In the genomic region with DNA sequence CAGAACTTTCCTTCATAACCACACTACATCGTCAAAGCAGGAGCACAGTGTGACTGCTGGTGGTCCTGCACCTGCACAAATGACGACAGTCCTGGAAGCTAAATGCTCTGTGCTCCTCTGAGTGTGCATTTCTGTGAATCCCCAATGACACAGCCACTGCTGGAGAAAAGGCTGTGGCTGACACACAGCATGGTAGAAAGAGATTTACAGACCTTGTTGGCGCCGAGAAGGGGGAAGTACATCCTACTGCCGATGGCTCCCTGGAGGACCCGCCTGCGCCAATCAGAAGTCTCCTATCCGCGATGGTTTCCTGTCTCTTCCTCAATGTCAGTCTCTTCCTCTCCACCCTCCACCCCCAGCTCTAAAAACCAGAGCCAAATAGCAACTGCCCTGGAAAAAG, we compare ENCODE assay signal across 12 cellular contexts.
DNase-seq lines count a peak whose midpoint lies in the region; ATAC-seq and TF ChIP-seq lines count a peak whose summit lies in the region.
"Had no signal": no experiment of that assay in that cellular context is flagged by ENCODE, and none has a peak within 500 bp of the region (broad histone marks: within the 10 kb centered on the region; RNA-seq: fewer than 3 reads in every experiment).

No MANE protein-coding gene starts in this region.

- peak overlapping the region in 3 of 11 experiments; percentile 12 to 32 (median 29); a peak in 2 of 22 replicates for H3K9ac ChIP-seq in BLaER1 treated with 17β-estradiol and CSF1 and Interleukin-3, amounts not matched to agents 10 nM and 100 nM

- H4K20me1 ChIP-seq in BLaER1 treated with 17β-estradiol and CSF1 and Interleukin-3, amounts not matched to agents 10 nM and 100 nM = no peaks in the 10 kb centered on the region

- no peak overlapping the region for H3K27ac Mint-ChIP-seq in activated CD8-positive, alpha-beta T cell treated with anti-CD3 and anti-CD28 coated beads for 36 hours
- peak overlapping the region; percentile 24 to 75 (median 66) for H3K27ac Mint-ChIP-seq in naive thymus-derived CD4-positive, alpha-beta T cell
- H3K27ac Mint-ChIP-seq in chondrocyte (ENCODE audit: unreplicated experiment) = no peak overlapping the region

- no peaks in the 10 kb centered on the region for H3K36me3 ChIP-seq in BLaER1 treated with 17β-estradiol and CSF1 and Interleukin-3, amounts not matched to agents 10 nM and 100 nM
- H3K36me3 ChIP-seq in KOPT-K1 (ENCODE audit: insufficient read depth, low read length) = no peaks in the 10 kb centered on the region
- no peaks in the 10 kb centered on the region for H3K36me3 ChIP-seq in naive thymus-derived CD4-positive, alpha-beta T cell (ENCODE audit: control insufficient read depth in 2 of 3, insufficient read depth in 3 of 3, low read length in 3 of 3)
- H3K36me3 ChIP-seq: brain microvascular endothelial cell had no signal

- peak overlapping the region in 7 of 11 experiments; percentile 15 to 52 (median 34); a peak in 10 of 22 replicates for H3K27ac ChIP-seq in BLaER1 treated with 17β-estradiol and CSF1 and Interleukin-3, amounts not matched to agents 10 nM and 100 nM
- H3K27ac ChIP-seq in KOPT-K1 (ENCODE audit: low read depth, low read length, poor library complexity, severe bottlenecking) = peak overlapping the region; percentile 84
- no peak overlapping the region for H3K27ac ChIP-seq in naive thymus-derived CD4-positive, alpha-beta T cell (ENCODE audit: low read depth, low read length)
- H3K27ac ChIP-seq: brain microvascular endothelial cell had no signal

- no peaks in the 10 kb centered on the region for H3K27me3 ChIP-seq in BLaER1 treated with 17β-estradiol and CSF1 and Interleukin-3, amounts not matched to agents 10 nM and 100 nM
- no peaks in the 10 kb centered on the region for H3K27me3 ChIP-seq in naive thymus-derived CD4-positive, alpha-beta T cell (ENCODE audit: control insufficient read depth in 2 of 2, insufficient read depth in 2 of 2, low read length in 2 of 2)
- H3K27me3 ChIP-seq: brain microvascular endothelial cell had no signal

- H3K36me3 Mint-ChIP-seq in activated CD8-positive, alpha-beta T cell treated with anti-CD3 and anti-CD28 coated beads for 36 hours (ENCODE audit: low read depth) = no peaks in the 10 kb centered on the region
- peaks cover 0 to 4% (median 0%) of the 10 kb centered on the region in 5 donors for H3K36me3 Mint-ChIP-seq in naive thymus-derived CD4-positive, alpha-beta T cell
- H3K36me3 Mint-ChIP-seq in chondrocyte (ENCODE audit: low read depth) = peaks cover 2% of the 10 kb centered on the region

- peak overlapping the region in 3 of 10 experiments; percentile 4 to 39 (median 7); a peak in 3 of 20 replicates for H3K4me3 ChIP-seq in BLaER1 treated with 17β-estradiol and CSF1 and Interleukin-3, amounts not matched to agents 10 nM and 100 nM
- peak overlapping the region; percentile 55 for H3K4me3 ChIP-seq in naive thymus-derived CD4-positive, alpha-beta T cell (ENCODE audit: low read length)

- POLR2A ChIA-PET in activated CD8-positive, alpha-beta T cell treated with anti-CD3 and anti-CD28 coated beads for 36 hours (lab: Charles Lee) = no interaction called here
- POLR2A ChIA-PET in naive thymus-derived CD4-positive, alpha-beta T cell (lab: Charles Lee) = interaction anchor here (0.6 to 1.6 kb wide), 3 partner anchors 15 to 30 kb away, joined by 3 to 6 read pairs (median 4); no protein-coding TSS in a partner anchor

- intact Hi-C loops in activated CD8-positive, alpha-beta T cell treated with anti-CD3 and anti-CD28 coated beads for 36 hours (cut with micrococcal nuclease) = no loop called here
- intact Hi-C loops in naive thymus-derived CD4-positive, alpha-beta T cell (cut with micrococcal nuclease) = loop anchor here in 1 of 2 donors (2.0 kb wide), 1 partner anchor 71 kb away; no protein-coding TSS in a partner anchor

- peaks cover 13% of the 10 kb centered on the region for H3K4me1 Mint-ChIP-seq in activated CD8-positive, alpha-beta T cell treated with anti-CD3 and anti-CD28 coated beads for 36 hours (ENCODE audit: low read depth)
- peaks cover 12 to 50% (median 31%) of the 10 kb centered on the region in 7 donors for H3K4me1 Mint-ChIP-seq in naive thymus-derived CD4-positive, alpha-beta T cell
- no peaks in the 10 kb centered on the region for H3K4me1 Mint-ChIP-seq in chondrocyte (ENCODE audit: low read depth)

- no peak for TF ChIP-seq CTCF in activated CD8-positive, alpha-beta T cell treated with anti-CD3 and anti-CD28 coated beads for 36 hours (IDR thresholded peaks at IDR 0.05)
- TF ChIP-seq CTCF in chondrocyte (IDR thresholded peaks at IDR 0.05) = no peak

- ATAC-seq in activated CD8-positive, alpha-beta T cell treated with anti-CD3 and anti-CD28 coated beads for 36 hours = peak; percentile 89
- ATAC-seq in naive thymus-derived CD4-positive, alpha-beta T cell = peak; percentile 69
- ATAC-seq in HG02840 (IDR thresholded peaks at IDR 0.05; ENCODE audit: low FRiP score, unreplicated experiment) (no peak), GM19395 (IDR thresholded peaks at IDR 0.05; ENCODE audit: unreplicated experiment) (no peak)
- ATAC-seq: Panc1 had no signal

- peaks cover 0 to 6% (median 0%) of the 10 kb centered on the region in 11 experiments; a peak in 3 of 22 replicates for H3K9me3 ChIP-seq in BLaER1 treated with 17β-estradiol and CSF1 and Interleukin-3, amounts not matched to agents 10 nM and 100 nM (replicated peaks in 1 of 11)
- peaks cover 4% of the 10 kb centered on the region for H3K9me3 ChIP-seq in KOPT-K1 (ENCODE audit: insufficient read depth, low read length, poor library complexity, severe bottlenecking)
- H3K9me3 ChIP-seq in naive thymus-derived CD4-positive, alpha-beta T cell (ENCODE audit: control insufficient read depth in 2 of 3, low read length in 3 of 3) = no peaks in the 10 kb centered on the region

- DNase-seq in activated CD8-positive, alpha-beta T cell treated with anti-CD3 and anti-CD28 coated beads for 36 hours = peak; percentile 52
- peak in 6 of 9 donors; percentile 18 to 45 (median 28) for DNase-seq in naive thymus-derived CD4-positive, alpha-beta T cell
- no peak for DNase-seq in COLO829 (ENCODE audit: low spot score)
- DNase-seq in chondrocyte (ENCODE audit: low spot score) = no peak
- DNase-seq: brain microvascular endothelial cell, COR-L47, NCI-H1930 had no signal

- peak overlapping the region; percentile 30 for H3K4me3 Mint-ChIP-seq in activated CD8-positive, alpha-beta T cell treated with anti-CD3 and anti-CD28 coated beads for 36 hours
- H3K4me3 Mint-ChIP-seq in naive thymus-derived CD4-positive, alpha-beta T cell = peak overlapping the region; percentile 48 to 83 (median 72)
- H3K4me3 Mint-ChIP-seq in chondrocyte (ENCODE audit: unreplicated experiment) = no peak overlapping the region

- H3K27me3 Mint-ChIP-seq in activated CD8-positive, alpha-beta T cell treated with anti-CD3 and anti-CD28 coated beads for 36 hours = no peaks in the 10 kb centered on the region
- peaks cover 0 to 4% (median 0%) of the 10 kb centered on the region in 5 donors for H3K27me3 Mint-ChIP-seq in naive thymus-derived CD4-positive, alpha-beta T cell
- H3K27me3 Mint-ChIP-seq in chondrocyte (ENCODE audit: low read depth) = peaks cover 38% of the 10 kb centered on the region

- H3K4me2 ChIP-seq in BLaER1 treated with 17β-estradiol and CSF1 and Interleukin-3, amounts not matched to agents 10 nM and 100 nM = peak overlapping the region; percentile 58 to 89 (median 81)

- H3K9me3 Mint-ChIP-seq in activated CD8-positive, alpha-beta T cell treated with anti-CD3 and anti-CD28 coated beads for 36 hours = no peaks in the 10 kb centered on the region
- H3K9me3 Mint-ChIP-seq in naive thymus-derived CD4-positive, alpha-beta T cell = peaks cover 0 to 3% (median 0%) of the 10 kb centered on the region in 11 donors
- H3K9me3 Mint-ChIP-seq in chondrocyte (ENCODE audit: low read depth) = peaks cover 12% of the 10 kb centered on the region

- H3K4me1 ChIP-seq in BLaER1 treated with 17β-estradiol and CSF1 and Interleukin-3, amounts not matched to agents 10 nM and 100 nM = peaks cover 24 to 87% (median 43%) of the 10 kb centered on the region in 10 experiments
- H3K4me1 ChIP-seq in naive thymus-derived CD4-positive, alpha-beta T cell (ENCODE audit: control insufficient read depth in 2 of 2, insufficient read depth in 2 of 2, low read length in 2 of 2) = peaks cover 0 to 21% of the 10 kb centered on the region in 2 donors

- CTCF ChIA-PET in activated CD8-positive, alpha-beta T cell treated with anti-CD3 and anti-CD28 coated beads for 36 hours (lab: Charles Lee) = no interaction called here
- CTCF ChIA-PET in naive thymus-derived CD4-positive, alpha-beta T cell (lab: Charles Lee) = interaction anchor here (0.7 to 1.8 kb wide), 3 partner anchors 50 to 420 kb away, joined by 3 to 6 read pairs (median 4); partner anchors contain the start of gene RHOU

Comparison
In these comparisons a context has a peak if more than half of its experiments do, and no peak if none do; other contexts are left out.
1. ATAC-seq: peak in activated CD8-positive, alpha-beta T cell treated with anti-CD3 and anti-CD28 coated beads for 36 hours (single experiment) and naive thymus-derived CD4-positive, alpha-beta T cell (single experiment); none in HG02840 (single experiment) and GM19395 (single experiment).
2. DNase-seq: peak in activated CD8-positive, alpha-beta T cell treated with anti-CD3 and anti-CD28 coated beads for 36 hours (single experiment) and naive thymus-derived CD4-positive, alpha-beta T cell (6 of 9); none in COLO829 (single experiment) and chondrocyte (single experiment).
3. H3K27ac Mint-ChIP-seq: peak in naive thymus-derived CD4-positive, alpha-beta T cell (9 of 9); none in activated CD8-positive, alpha-beta T cell treated with anti-CD3 and anti-CD28 coated beads for 36 hours (single experiment) and chondrocyte (single experiment).